Comparison of ENCODE assay signal across 8 cellular contexts in the genomic region with DNA sequence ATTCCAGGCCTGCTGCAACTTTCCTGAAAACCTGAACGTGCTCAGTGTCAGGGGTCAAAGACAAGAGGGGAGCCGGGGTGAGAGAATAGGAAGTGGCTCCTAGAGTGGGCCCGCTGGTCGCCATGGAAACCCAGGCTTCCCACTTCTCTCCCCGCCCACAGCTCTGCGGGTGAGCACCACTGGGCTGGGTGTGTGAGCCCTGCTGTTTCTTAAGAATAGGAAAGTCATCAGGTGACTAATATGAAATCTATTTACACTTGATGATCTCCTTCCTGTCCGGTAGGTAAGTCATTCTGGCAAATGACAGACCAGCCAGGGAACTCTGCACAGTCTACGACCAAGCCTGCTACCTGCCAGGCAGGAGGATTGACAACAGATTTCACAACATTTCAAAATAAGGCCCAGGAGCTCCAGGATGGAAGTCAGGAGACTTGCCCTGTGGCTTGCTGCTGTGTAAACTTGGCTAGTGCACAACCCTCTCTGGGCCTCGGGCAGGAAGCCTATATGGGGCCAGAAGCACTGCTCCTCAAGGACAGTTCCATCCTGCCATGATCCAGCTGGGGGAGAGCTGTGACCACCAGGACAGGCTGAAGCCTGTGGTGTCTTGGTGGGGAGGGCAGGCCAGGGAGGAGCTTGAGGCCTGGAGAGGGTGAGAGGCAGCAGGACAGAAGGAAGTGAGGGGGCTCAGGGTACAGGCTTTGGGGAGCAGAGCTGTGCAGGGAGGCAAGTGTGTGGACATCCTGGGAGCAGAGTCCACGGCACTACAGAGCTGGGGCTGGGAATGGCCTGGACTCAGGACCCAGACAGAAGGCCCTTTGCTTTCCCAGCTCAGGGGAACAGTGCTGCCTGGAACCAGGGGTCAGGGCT.
A peak's percentile ranks its signal among the peaks of the same experiment; 100 is the strongest.
DNase-seq lines count a peak whose midpoint lies in the region; ATAC-seq lines count a peak whose summit lies in the region.

No MANE protein-coding gene starts in this region.

- ATAC-seq in GM19455 (IDR thresholded peaks at IDR 0.05; ENCODE audit: unreplicated experiment) (peak; percentile 65), HG03460 (IDR thresholded peaks at IDR 0.05; ENCODE audit: unreplicated experiment) (peak; percentile 75), naive B cell (ENCODE audit: low read depth in 2 of 2) (peak in 1 of 2 donors; percentile 45)
- peak; percentile 55 for ATAC-seq in effector memory CD8-positive, alpha-beta T cell (replicated peaks)

- peaks cover 10% of the 10 kb centered on the region for H3K4me1 ChIP-seq in thymus (ENCODE audit: control insufficient read depth, insufficient read depth, low read length)

- no peaks in the 10 kb centered on the region for H3K36me3 ChIP-seq in thymus (ENCODE audit: control insufficient read depth, insufficient read depth)

- no peaks in the 10 kb centered on the region for H3K27me3 Mint-ChIP-seq in effector memory CD8-positive, alpha-beta T cell
- no peaks in the 10 kb centered on the region for H3K27me3 Mint-ChIP-seq in naive B cell

- 25% methylated on average over 10 of the region's 10 CpGs for WGBS in thymus

- H3K27ac ChIP-seq in thymus (ENCODE audit: low read depth): peak overlapping the region; percentile 8

- H3K27me3 ChIP-seq in thymus (ENCODE audit: control insufficient read depth, insufficient read depth): no peaks in the 10 kb centered on the region

- in situ Hi-C loops in Caki2 (cut with HindIII; ENCODE audit: low pct_unique_long_range_greater_than_20kb, low sequenced_read_pairs): no loop called here

- no peak overlapping the region for H3K4me3 ChIP-seq in thymus (ENCODE audit: low read length)

- DNase-seq in Caki2 (ENCODE audit: low read depth) (peak; percentile 79), SKM-1 treated with dmso at 0.1 percent for 144 hours (lab: John Stamatoyannopoulos, UW; ENCODE audit: unreplicated experiment) (peak; percentile 69), naive B cell (no peak), AML-193 (lab: John Stamatoyannopoulos, UW) (no peak)
- DNase-seq in effector memory CD8-positive, alpha-beta T cell: no peak

- H3K4me1 Mint-ChIP-seq in effector memory CD8-positive, alpha-beta T cell (ENCODE audit: low read depth in 2 of 2): peaks cover 17 to 27% of the 10 kb centered on the region in 2 donors
- peaks cover 6 to 14% (median 10%) of the 10 kb centered on the region in 3 donors for H3K4me1 Mint-ChIP-seq in naive B cell

- peak overlapping the region; percentile 89 to 91 for H3K27ac Mint-ChIP-seq in effector memory CD8-positive, alpha-beta T cell
- H3K27ac Mint-ChIP-seq in naive B cell: peak overlapping the region in 4 of 6 donors; percentile 16 to 86 (median 38)

- H3K9me3 Mint-ChIP-seq in effector memory CD8-positive, alpha-beta T cell: no peaks in the 10 kb centered on the region
- no peaks in the 10 kb centered on the region for H3K9me3 Mint-ChIP-seq in naive B cell

- H3K4me3 Mint-ChIP-seq in effector memory CD8-positive, alpha-beta T cell: peak overlapping the region; percentile 1 to 33
- H3K4me3 Mint-ChIP-seq in naive B cell: peak overlapping the region in 2 of 8 donors; percentile 39 to 63

- H3K36me3 Mint-ChIP-seq in effector memory CD8-positive, alpha-beta T cell (ENCODE audit: insufficient read depth): peaks cover 3% of the 10 kb centered on the region
- no peaks in the 10 kb centered on the region for H3K36me3 Mint-ChIP-seq in naive B cell

- H3K9me3 ChIP-seq in thymus (ENCODE audit: control insufficient read depth): no peaks in the 10 kb centered on the region

Comparison
In these comparisons a context has a peak if more than half of its experiments do, and no peak if none do; other contexts are left out.
1. DNase-seq: peak in Caki2 (single experiment) and SKM-1 treated with dmso at 0.1 percent for 144 hours (single experiment); none in effector memory CD8-positive, alpha-beta T cell (0 of 3), naive B cell (single experiment) and AML-193 (0 of 2).